Comparison of ENCODE assay signal across 8 cellular contexts in the genomic region with DNA sequence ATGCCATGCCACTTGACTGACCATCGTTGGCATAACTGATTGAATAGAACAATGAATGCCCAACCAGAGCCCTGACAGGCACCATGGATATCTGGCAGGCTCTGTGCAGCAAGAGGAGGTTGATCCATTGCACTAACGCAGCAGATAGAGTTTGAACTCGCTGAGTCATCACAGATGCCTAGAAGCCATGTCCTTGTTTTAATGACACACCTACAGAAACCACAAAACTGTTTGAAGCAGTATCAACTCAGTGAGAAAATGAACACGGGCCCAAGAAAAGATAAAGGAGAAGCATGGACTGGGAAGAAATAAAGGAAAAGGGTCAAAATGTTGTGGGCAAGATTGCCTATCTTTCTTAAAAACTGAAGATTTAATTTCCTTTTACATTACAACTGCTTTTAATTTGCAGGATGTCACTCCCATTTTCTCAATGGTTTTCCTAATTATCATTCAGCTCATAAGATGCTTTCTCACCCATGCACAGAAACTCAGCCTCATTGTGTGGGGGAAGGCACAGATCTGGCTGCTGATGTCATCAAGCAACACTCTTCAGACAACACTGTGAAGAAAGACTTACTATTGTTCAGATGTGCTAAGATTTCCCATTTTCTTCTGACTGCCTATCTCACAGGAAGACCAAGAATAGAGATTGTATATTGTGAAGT.
A peak's percentile ranks its signal among the peaks of the same experiment; 100 is the strongest.
DNase-seq lines count a peak whose midpoint lies in the region; ATAC-seq and TF ChIP-seq lines count a peak whose summit lies in the region.

No MANE protein-coding gene starts in this region.

- no peak overlapping the region for H3K4me3 ChIP-seq in cardiac fibroblast (replicated peaks in 1 of 2; ENCODE audit: low read depth in 2 of 2, low read length in 2 of 2)

- peak; percentile 14 to 33 for DNase-seq in stimulated activated CD4-positive, alpha-beta T cell treated with anti-CD3 and anti-CD28 coated beads, Interleukin-2, amount 100 ng/mL, for 24 hours
- no peak for DNase-seq in stimulated activated CD4-positive, alpha-beta T cell treated with anti-CD3 and anti-CD28 coated beads, Interleukin-2, amount 100 ng/mL, for 48 hours
- DNase-seq in NCI-H2029 (lab: John Stamatoyannopoulos, UW) (peak; percentile 82), cardiac fibroblast (ENCODE audit: low read depth in 2 of 2) (peak; percentile 74 to 77), posterior cingulate gyrus (peak in 6 of 10 donors; percentile 10 to 88 (median 36)), Right ventricle myocardium inferior (ENCODE audit: missing footprints) (no peak)

- intact Hi-C loops in posterior cingulate gyrus (cut with DNase I) = no loop called here
- intact Hi-C loops in Right ventricle myocardium inferior (cut with DNase I) = no loop called here

- ATAC-seq in GM18873 (IDR thresholded peaks at IDR 0.05; ENCODE audit: low FRiP score, unreplicated experiment) = no peak
- no peak for ATAC-seq in GM21576 (IDR thresholded peaks at IDR 0.05; ENCODE audit: unreplicated experiment)
- no peak for ATAC-seq in Right ventricle myocardium inferior

- no peak for TF ChIP-seq CTCF in cardiac fibroblast (IDR thresholded peaks at IDR 0.05; ENCODE audit: low read depth, low read length)

Comparison
In these comparisons a context has a peak if more than half of its experiments do, and no peak if none do; other contexts are left out.
1. DNase-seq: peak in stimulated activated CD4-positive, alpha-beta T cell treated with anti-CD3 and anti-CD28 coated beads, Interleukin-2, amount 100 ng/mL, for 24 hours (2 of 2), NCI-H2029 (single experiment), cardiac fibroblast (2 of 2) and posterior cingulate gyrus (6 of 10); none in stimulated activated CD4-positive, alpha-beta T cell treated with anti-CD3 and anti-CD28 coated beads, Interleukin-2, amount 100 ng/mL, for 48 hours (0 of 2) and Right ventricle myocardium inferior (single experiment).